Comparison of ENCODE assay signal across 12 cellular contexts in the genomic region with DNA sequence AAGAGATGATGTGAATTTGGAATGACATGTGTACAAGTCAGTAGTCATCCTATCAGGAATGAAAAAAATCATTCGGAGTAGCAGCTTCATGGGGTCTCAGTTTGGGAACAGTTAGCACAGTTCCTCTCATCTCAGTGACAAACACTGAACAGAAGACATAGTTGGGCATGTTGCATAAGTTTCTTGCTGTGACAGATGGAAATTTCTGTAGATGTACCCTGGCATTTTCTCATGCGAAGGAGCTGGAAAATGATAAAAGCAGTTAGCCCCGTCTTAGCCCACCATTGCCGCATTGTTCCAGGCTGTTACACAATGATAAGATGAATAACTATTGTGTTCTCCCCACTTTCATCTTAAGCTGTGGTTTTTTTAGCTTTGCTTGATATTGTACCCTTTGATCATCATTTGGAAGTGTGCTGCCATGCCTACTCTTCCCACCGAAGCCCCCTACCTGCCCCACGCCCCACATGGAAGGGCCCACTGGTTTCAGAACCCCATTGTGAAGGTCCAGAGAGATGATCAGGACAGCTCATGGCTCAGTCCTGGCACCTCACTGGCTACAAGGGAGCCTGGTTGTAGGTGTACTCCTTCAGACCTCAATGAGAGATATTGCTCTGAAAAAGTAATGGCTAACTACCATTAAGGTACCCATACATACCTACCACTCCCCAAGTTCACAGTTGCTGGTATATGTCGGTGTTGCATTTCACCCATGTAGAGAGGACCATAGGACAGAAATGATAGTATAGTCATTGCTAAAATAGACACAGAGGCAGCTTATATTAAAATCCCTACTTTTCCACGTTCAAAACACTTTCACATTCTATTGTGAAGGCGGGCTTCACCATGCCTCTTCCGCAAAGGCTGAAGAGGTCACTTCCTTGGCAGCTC. TPM values are rescaled to one million over a fixed set of nuclear protein-coding genes. Genes with fewer than 3 reads are reported as not detected.
DNase-seq lines count a peak whose midpoint lies in the region; ATAC-seq and TF ChIP-seq lines count a peak whose summit lies in the region.
"Had no signal": no experiment of that assay in that cellular context is flagged by ENCODE, and none has a peak within 500 bp of the region (broad histone marks: within the 10 kb centered on the region; RNA-seq: fewer than 3 reads in every experiment).

No MANE protein-coding gene starts in this region.

- intact Hi-C loops in activated CD8-positive, alpha-beta T cell treated with anti-CD3 and anti-CD28 coated beads for 36 hours (cut with micrococcal nuclease) = loop anchor here (2.0 kb wide), 1 partner anchor 36 kb away; no protein-coding TSS in a partner anchor
- intact Hi-C loops in right lobe of liver (cut with DNase I) = no loop called here

- no peaks in the 10 kb centered on the region for H3K9me3 ChIP-seq in right lobe of liver
- H3K9me3 ChIP-seq: transverse colon had no signal

- peak overlapping the region; percentile 99 for H3K27ac Mint-ChIP-seq in activated CD8-positive, alpha-beta T cell treated with anti-CD3 and anti-CD28 coated beads for 36 hours

- no peaks in the 10 kb centered on the region for H3K27me3 Mint-ChIP-seq in activated CD8-positive, alpha-beta T cell treated with anti-CD3 and anti-CD28 coated beads for 36 hours
- H3K27me3 Mint-ChIP-seq: IgD-negative memory B cell had no signal

- H3K4me3 ChIP-seq in right lobe of liver = no peak overlapping the region
- H3K4me3 ChIP-seq: transverse colon had no signal

- peak overlapping the region; percentile 83 for H3K27ac ChIP-seq in angular gyrus (ENCODE audit: low read depth, low read length)
- H3K27ac ChIP-seq in right lobe of liver = no peak overlapping the region
- H3K27ac ChIP-seq: transverse colon had no signal

- TF ChIP-seq CTCF in activated CD8-positive, alpha-beta T cell treated with anti-CD3 and anti-CD28 coated beads for 36 hours (IDR thresholded peaks at IDR 0.05) = no peak
- TF ChIP-seq CTCF in right lobe of liver (IDR thresholded peaks at IDR 0.05) = no peak

- POLR2A ChIA-PET in activated CD8-positive, alpha-beta T cell treated with anti-CD3 and anti-CD28 coated beads for 36 hours (lab: Charles Lee) = interaction anchor here (0.5 to 3.9 kb wide), 17 partner anchors 9 to 136 kb away, joined by 3 to 21 read pairs (median 4); a partner anchor contains a TSS

- H3K4me1 ChIP-seq in right lobe of liver = no peaks in the 10 kb centered on the region
- H3K4me1 ChIP-seq: transverse colon had no signal

- no peaks in the 10 kb centered on the region for H3K27me3 ChIP-seq in right lobe of liver
- H3K27me3 ChIP-seq: transverse colon had no signal

- H3K36me3 Mint-ChIP-seq in activated CD8-positive, alpha-beta T cell treated with anti-CD3 and anti-CD28 coated beads for 36 hours (ENCODE audit: low read depth) = peaks cover 95% of the 10 kb centered on the region

- 94% methylated on average over 6 of the region's 10 CpGs for WGBS in right lobe of liver (ENCODE audit: insufficient coverage, low coverage, low lambda C conversion rate, missing lambda C conversion rate)

- CTCF ChIA-PET in activated CD8-positive, alpha-beta T cell treated with anti-CD3 and anti-CD28 coated beads for 36 hours (lab: Charles Lee) = interaction anchor here (0.7 to 3.8 kb wide), 7 partner anchors 12 to 53 kb away, joined by 3 to 24 read pairs (median 4); no protein-coding TSS in a partner anchor

- peaks cover 15% of the 10 kb centered on the region for H3K9me3 Mint-ChIP-seq in activated CD8-positive, alpha-beta T cell treated with anti-CD3 and anti-CD28 coated beads for 36 hours

- TF ChIP-seq POLR2A in right lobe of liver (IDR thresholded peaks at IDR 0.05) = no peak

- H3K36me3 ChIP-seq in right lobe of liver = peaks cover 0 to 76% (median 29%) of the 10 kb centered on the region in 4 donors

- DNase-seq in activated naive CD4-positive, alpha-beta T cell treated with Interleukin-2 at 50 U/mL for 16 hours = peak; percentile 31
- no peak for DNase-seq in activated naive CD4-positive, alpha-beta T cell (lab: John Stamatoyannopoulos, UW)
- peak; percentile 57 for DNase-seq in activated CD8-positive, alpha-beta T cell treated with anti-CD3 and anti-CD28 coated beads for 36 hours
- DNase-seq in stimulated activated naive CD8-positive, alpha-beta T cell treated with anti-CD3 and anti-CD28 coated beads, Interleukin-15, Interleukin-2, amounts not matched to agents 100 U/mL and 50 U/mL, for 24 hours = peak; percentile 45
- DNase-seq in right lobe of liver = no peak
- DNase-seq in NCI-H2171 treated with DMSO at 0.1 percent for 48 hours (lab: John Stamatoyannopoulos, UW) = no peak
- DNase-seq: NCI-H1092 treated with DMSO at 0.1 percent for 48 hours, transverse colon had no signal

- peaks cover 85% of the 10 kb centered on the region for H3K4me1 Mint-ChIP-seq in activated CD8-positive, alpha-beta T cell treated with anti-CD3 and anti-CD28 coated beads for 36 hours (ENCODE audit: low read depth)

- peak overlapping the region; percentile 59 for H3K4me3 Mint-ChIP-seq in activated CD8-positive, alpha-beta T cell treated with anti-CD3 and anti-CD28 coated beads for 36 hours
- H3K4me3 Mint-ChIP-seq: IgD-negative memory B cell had no signal

- no peak for ATAC-seq in activated CD8-positive, alpha-beta T cell treated with anti-CD3 and anti-CD28 coated beads for 36 hours
- peak; percentile 12 for ATAC-seq in stimulated activated naive CD8-positive, alpha-beta T cell treated with anti-CD3 and anti-CD28 coated beads, Interleukin-15, Interleukin-2, amounts not matched to agents 100 U/mL and 50 U/mL, for 24 hours
- ATAC-seq in HG03432 (IDR thresholded peaks at IDR 0.05; ENCODE audit: unreplicated experiment) (no peak), right lobe of liver (no peak)
- ATAC-seq: sciatic nerve had no signal

RNA-seq across cellular contexts. Expression of a gene that starts 38.8 kb away (rescaled TPM):
- total RNA-seq in activated CD8-positive, alpha-beta T cell treated with anti-CD3 and anti-CD28 coated beads for 36 hours = 100 to 1,000 TPM; 476 to 491 TPM
- total RNA-seq in right lobe of liver = 100 to 1,000 TPM in 2 of 6 experiments, 10 to 100 TPM in 4; 58.9 to 123 (median 89.1) TPM

Comparison
In these comparisons a context has a peak if more than half of its experiments do, and no peak if none do; other contexts are left out.
1. DNase-seq: peak in activated naive CD4-positive, alpha-beta T cell treated with Interleukin-2 at 50 U/mL for 16 hours (single experiment), activated CD8-positive, alpha-beta T cell treated with anti-CD3 and anti-CD28 coated beads for 36 hours (single experiment) and stimulated activated naive CD8-positive, alpha-beta T cell treated with anti-CD3 and anti-CD28 coated beads, Interleukin-15, Interleukin-2, amounts not matched to agents 100 U/mL and 50 U/mL, for 24 hours (single experiment); none in activated naive CD4-positive, alpha-beta T cell (0 of 4), right lobe of liver (0 of 3) and NCI-H2171 treated with DMSO at 0.1 percent for 48 hours (single experiment).